ENCODE assay signal across 20 cellular contexts in genomic region chr15:99085413-99086326, GRCh38. TPM values are rescaled to one million over a fixed set of nuclear protein-coding genes. Genes with fewer than 3 reads are reported as not detected.
DNase-seq lines count a peak whose midpoint lies in the region; ATAC-seq and TF ChIP-seq lines count a peak whose summit lies in the region.
"Had no signal": no experiment of that assay in that cellular context is flagged by ENCODE, and none has a peak within 500 bp of the region (broad histone marks: within the 10 kb centered on the region; RNA-seq: fewer than 3 reads in every experiment).

No MANE protein-coding gene starts in this region.

- no peak overlapping the region for H3K27ac ChIP-seq in AG04450 (ENCODE audit: low read depth, low read length)
- H3K27ac ChIP-seq: heart left ventricle, SJCRH30 had no signal

- ATAC-seq in activated CD4-positive, alpha-beta T cell treated with anti-CD3 and anti-CD28 coated beads for 36 hours, result no peak
- ATAC-seq in GM21390 (IDR thresholded peaks at IDR 0.05; ENCODE audit: unreplicated experiment), result no peak
- ATAC-seq: effector memory CD8-positive, alpha-beta T cell; heart left ventricle had no signal

- no peak overlapping the region for H3K4me3 Mint-ChIP-seq in activated CD4-positive, alpha-beta T cell treated with anti-CD3 and anti-CD28 coated beads for 36 hours
- H3K4me3 Mint-ChIP-seq: activated naive CD4-positive, alpha-beta T cell treated with anti-CD3 and anti-CD28 coated beads, Interleukin-2, amount 50 U/mL, for 24 hours; effector memory CD8-positive, alpha-beta T cell; T-helper 2 cell treated with Interferon-gamma antibody and Interleukin-4, amounts not matched to agents 5 μg/mL and 100 μg/mL, for 36 hours had no signal

- TF ChIP-seq CTCF in AG04450 (IDR thresholded peaks at IDR 0.05; ENCODE audit: low read depth, low read length) (no peak), choroid plexus epithelial cell (conservative IDR thresholded peaks at IDR 0.05; ENCODE audit: low read depth, low read length) (no peak)

- H3K27me3 Mint-ChIP-seq in activated CD4-positive, alpha-beta T cell treated with anti-CD3 and anti-CD28 coated beads for 36 hours, result peaks cover 8% of the 10 kb centered on the region

- H3K27me3 ChIP-seq in AG04450 (ENCODE audit: control insufficient read depth, insufficient read depth, low read length), result peaks cover 8% of the 10 kb centered on the region
- H3K27me3 ChIP-seq: heart left ventricle, SJCRH30 had no signal

- intact Hi-C loops in activated CD4-positive, alpha-beta T cell treated with anti-CD3 and anti-CD28 coated beads for 36 hours (cut with DNase I, micrococcal nuclease), result no loop called here

- no peaks in the 10 kb centered on the region for H3K9me3 Mint-ChIP-seq in activated CD4-positive, alpha-beta T cell treated with anti-CD3 and anti-CD28 coated beads for 36 hours (ENCODE audit: low read depth)
- H3K9me3 Mint-ChIP-seq: activated naive CD4-positive, alpha-beta T cell treated with anti-CD3 and anti-CD28 coated beads, Interleukin-2, amount 50 U/mL, for 24 hours; effector memory CD8-positive, alpha-beta T cell; T-helper 2 cell treated with Interferon-gamma antibody and Interleukin-4, amounts not matched to agents 5 μg/mL and 100 μg/mL, for 36 hours had no signal

- POLR2A ChIA-PET in AG04450 (lab: Yijun Ruan, JAX), result no interaction called here
- POLR2A ChIA-PET in activated CD4-positive, alpha-beta T cell treated with anti-CD3 and anti-CD28 coated beads for 36 hours (lab: Charles Lee), result interaction anchor here (0.6 kb wide), 1 partner anchor 15 kb away, joined by 5 read pairs; no protein-coding TSS in a partner anchor

- H3K27ac Mint-ChIP-seq in activated CD4-positive, alpha-beta T cell treated with anti-CD3 and anti-CD28 coated beads for 36 hours, result no peak overlapping the region
- H3K27ac Mint-ChIP-seq: activated naive CD4-positive, alpha-beta T cell treated with anti-CD3 and anti-CD28 coated beads, Interleukin-2, amount 50 U/mL, for 24 hours; effector memory CD8-positive, alpha-beta T cell; T-helper 2 cell treated with Interferon-gamma antibody and Interleukin-4, amounts not matched to agents 5 μg/mL and 100 μg/mL, for 36 hours had no signal

- no peak overlapping the region for H3K4me3 ChIP-seq in AG04450 (ENCODE audit: low read depth, low read length)
- H3K4me3 ChIP-seq in choroid plexus epithelial cell (ENCODE audit: low read depth, low read length), result no peak overlapping the region
- H3K4me3 ChIP-seq: heart left ventricle, SJCRH30, smooth muscle cell had no signal

- DNase-seq in AG04450 (ENCODE audit: low read depth, low spot score), result peak; percentile 51
- peak; percentile 15 for DNase-seq in HS-5 (ENCODE audit: low read depth)
- peak; percentile 67 for DNase-seq in choroid plexus epithelial cell (ENCODE audit: low read depth)
- DNase-seq in islet precursor cell, result peak; percentile 21
- DNase-seq in activated CD4-positive, alpha-beta T cell treated with anti-CD3 and anti-CD28 coated beads for 36 hours, result no peak
- no peak for DNase-seq in DMS79 (lab: John Stamatoyannopoulos, UW)
- no peak for DNase-seq in NOMO-1 treated with DMSO at 0.1 percent for 48 hours (lab: John Stamatoyannopoulos, UW; ENCODE audit: unreplicated experiment)
- DNase-seq: Caco-2; caudate nucleus; effector memory CD8-positive, alpha-beta T cell; Karpas-422; NCI-H1436 treated with DMSO at 0.1 percent for 48 hours; NCI-H446; SJCRH30; stimulated activated naive CD4-positive, alpha-beta T cell treated with Interleukin-2 at 50 U/mL for 16 hours had no signal

- no peaks in the 10 kb centered on the region for H3K36me3 Mint-ChIP-seq in activated CD4-positive, alpha-beta T cell treated with anti-CD3 and anti-CD28 coated beads for 36 hours (ENCODE audit: low read depth)
- H3K36me3 Mint-ChIP-seq: activated naive CD4-positive, alpha-beta T cell treated with anti-CD3 and anti-CD28 coated beads, Interleukin-2, amount 50 U/mL, for 24 hours had no signal

- CTCF ChIA-PET in AG04450 (lab: Charles Lee), result interaction anchor here (0.7 to 2.6 kb wide), 4 partner anchors 9 to 26 kb away, joined by 3 to 21 read pairs (median 11); no protein-coding TSS in a partner anchor
- CTCF ChIA-PET in activated CD4-positive, alpha-beta T cell treated with anti-CD3 and anti-CD28 coated beads for 36 hours (lab: Charles Lee), result interaction anchor here (1.6 kb wide), 1 partner anchor 15 kb away, joined by 4 read pairs; no protein-coding TSS in a partner anchor

- no peaks in the 10 kb centered on the region for H3K9me3 ChIP-seq in AG04450 (ENCODE audit: control insufficient read depth, insufficient read depth, low read length)
- H3K9me3 ChIP-seq: Caco-2 had no signal

- peaks cover 5% of the 10 kb centered on the region for H3K4me1 Mint-ChIP-seq in activated CD4-positive, alpha-beta T cell treated with anti-CD3 and anti-CD28 coated beads for 36 hours

RNA-seq across cellular contexts. Expression of gene SYNM, which starts 19.2 kb away (rescaled TPM):
- polyA plus RNA-seq in AG04450 (2011; rRNA removed), result 3.2 and 3.6 TPM in 2 replicates
- 5.4 and 5.7 TPM in 2 replicates for polyA minus RNA-seq in AG04450 (2011; rRNA and poly(A)+ RNA removed)
- under 1 TPM; 0.09 to 0.14 TPM for total RNA-seq in activated CD4-positive, alpha-beta T cell treated with anti-CD3 and anti-CD28 coated beads for 36 hours

Comparison
In these comparisons a context has a peak if more than half of its experiments do, and no peak if none do; other contexts are left out.
1. DNase-seq: peak in AG04450 (single experiment), HS-5 (single experiment), choroid plexus epithelial cell (single experiment) and islet precursor cell (single experiment); none in activated CD4-positive, alpha-beta T cell treated with anti-CD3 and anti-CD28 coated beads for 36 hours (single experiment), DMS79 (single experiment) and NOMO-1 treated with DMSO at 0.1 percent for 48 hours (single experiment).